27 cellular contexts compared by ENCODE assay signal in genomic region chr2:16708173-16708572, GRCh38.
"Had no signal": no experiment of that assay in that cellular context is flagged by ENCODE, and none has a peak within 500 bp of the region (broad histone marks: within the 10 kb centered on the region; RNA-seq: fewer than 3 reads in every experiment).

No MANE protein-coding gene starts in this region.

- H3K27me3 ChIP-seq: suprapubic skin, testis, thyroid gland, tibial artery, tibial nerve, transverse colon, upper lobe of left lung, upper lobe of right lung, uterus, vagina had no signal

- H3K27ac ChIP-seq: stomach, suprapubic skin, testis, thoracic aorta, thyroid gland, tibial artery, tibial nerve, transverse colon, upper lobe of left lung, upper lobe of right lung, uterus, vagina had no signal

- FAIRE-seq: urothelium cell line had no signal

- H3K4me3 ChIP-seq: stomach, suprapubic skin, testis, thoracic aorta, thyroid gland, tibial artery, tibial nerve, transverse colon, upper lobe of left lung, upper lobe of right lung, uterus, vagina had no signal

- H3K4me1 ChIP-seq: stomach, suprapubic skin, testis, thyroid gland, tibial artery, tibial nerve, transverse colon, upper lobe of left lung, upper lobe of right lung, uterus, vagina had no signal

- H3K9me3 ChIP-seq: stomach, suprapubic skin, testis, thoracic aorta, thyroid gland, tibial artery, tibial nerve, transverse colon, upper lobe of left lung, upper lobe of right lung, uterus, vagina had no signal

- ATAC-seq: stimulated activated effector memory CD8-positive, alpha-beta T cell treated with anti-CD3 and anti-CD28 coated beads, Interleukin-12 subunit alpha, Interleukin-12 subunit beta, amount 100 ng/mL, for 72 hours; stimulated activated memory B cell treated with anti-CD40 and anti-IgM and Interleukin-4, amounts not matched to agents 10 μg/mL and 1 μg/mL and 100 μg/mL, for 72 hours; stimulated activated naive CD8-positive, alpha-beta T cell treated with anti-CD3 and anti-CD28 coated beads, Interleukin-15, amount 100 ng/mL, for 72 hours; stimulated activated naive CD8-positive, alpha-beta T cell treated with anti-CD3 and anti-CD28 coated beads, Interleukin-15, Interleukin-2, amounts not matched to agents 100 U/mL and 50 U/mL, for 24 hours; upper lobe of right lung had no signal

- DNase-seq: stimulated activated CD4-positive, alpha-beta T cell treated with anti-CD3 and anti-CD28 coated beads, Interleukin-2, amount 100 ng/mL, for 48 hours; stimulated activated CD4-positive, alpha-beta T cell treated with anti-CD3 and anti-CD28 coated beads, Interleukin-4, amount 100 ng/mL, for 1 hour; stimulated activated CD4-positive, alpha-beta T cell treated with anti-CD3 and anti-CD28 coated beads, Interleukin-4, amount 100 ng/mL, for 24 hours; stimulated activated CD4-positive, alpha-beta T cell treated with anti-CD3 and anti-CD28 coated beads, Interleukin-4, amount 100 ng/mL, for 4 hours; stimulated activated CD8-positive, alpha-beta memory T cell treated with anti-CD3 and anti-CD28 coated beads, Interleukin-4, amount 100 ng/mL, for 48 hours; stimulated activated naive B cell treated with anti-CD40 and anti-IgM and Interleukin-4, amounts not matched to agents 10 μg/mL and 1 μg/mL and 100 μg/mL, for 72 hours; stimulated activated naive CD4-positive, alpha-beta T cell; stimulated activated naive CD4-positive, alpha-beta T cell treated with Interleukin-2 at 50 U/mL for 16 hours; stimulated activated naive CD8-positive, alpha-beta T cell treated with anti-CD3 and anti-CD28 coated beads, Interleukin-15, amount 100 ng/mL, for 72 hours; stimulated activated naive CD8-positive, alpha-beta T cell treated with anti-CD3 and anti-CD28 coated beads, Interleukin-15, Interleukin-2, amounts not matched to agents 100 U/mL and 50 U/mL, for 24 hours; stomach; substantia nigra; testis; thyroid gland; tibial artery; transverse colon; trophoblast cell; upper lobe of left lung; upper lobe of right lung; uterus had no signal

- H3K36me3 ChIP-seq: stomach, suprapubic skin, thoracic aorta, thyroid gland, tibial artery, tibial nerve, transverse colon, upper lobe of left lung, upper lobe of right lung, uterus, vagina had no signal
